18 cellular contexts compared by ENCODE assay signal in the genomic region with DNA sequence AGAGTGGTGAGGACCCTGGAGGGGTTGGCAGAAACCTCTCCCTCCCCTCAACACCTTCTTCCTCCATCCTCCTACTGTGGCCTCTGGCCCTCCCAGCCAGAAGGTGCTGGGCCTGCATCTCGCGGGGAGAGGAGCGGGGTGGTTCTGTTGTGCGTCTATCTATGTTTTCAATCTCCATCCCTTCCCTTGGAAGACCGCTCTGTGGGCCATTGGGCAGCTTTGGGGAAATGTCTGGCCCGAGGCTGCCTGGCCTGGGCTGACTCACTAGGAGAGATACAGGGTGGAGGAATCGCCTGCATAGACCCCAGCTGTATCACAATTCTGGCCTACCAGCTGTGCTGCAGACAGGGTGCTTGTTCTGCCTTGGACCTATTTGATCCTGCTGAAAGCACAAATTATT. TPM values are rescaled to one million over a fixed set of nuclear protein-coding genes. Genes with fewer than 3 reads are reported as not detected.
DNase-seq lines count a peak whose midpoint lies in the region; ATAC-seq and TF ChIP-seq lines count a peak whose summit lies in the region.
"Had no signal": no experiment of that assay in that cellular context is flagged by ENCODE, and none has a peak within 500 bp of the region (broad histone marks: within the 10 kb centered on the region; RNA-seq: fewer than 3 reads in every experiment).

No MANE protein-coding gene starts in this region.

- in situ Hi-C loops in KBM-7 (cut with MboI; ENCODE audit: low pct_unique_long_range_greater_than_20kb, low sequenced_read_pairs) = no loop called here

- H3K36me3 ChIP-seq in cardiac muscle cell (no peaks in the 10 kb centered on the region), skeletal muscle tissue (ENCODE audit: control insufficient read depth in 3 of 3, insufficient read depth in 3 of 3, low read length in 3 of 3) (no peaks in the 10 kb centered on the region)

- DNase-seq in cardiac muscle cell (ENCODE audit: low read depth in 1 of 2, low spot score in 1 of 2) (no peak), left cardiac atrium (no peak), RPMI7951 (ENCODE audit: low read depth) (peak; percentile 43), islet precursor cell (peak; percentile 78), KBM-7 (no peak), RWPE1 (ENCODE audit: low spot score) (no peak)
- DNase-seq: 8988T; C1 segment of cervical spinal cord; CD4-positive, CD25-positive, alpha-beta regulatory T cell; CD8-positive, alpha-beta memory T cell; COR-L47; DMS 273 treated with DMSO at 0.1 percent for 48 hours; DMS53; DND-41; EL had no signal

- H3K4me3 ChIP-seq in cardiac muscle cell (no peak overlapping the region), skeletal muscle tissue (ENCODE audit: low read length in 3 of 3) (no peak overlapping the region)
- H3K4me3 ChIP-seq: GM12878 had no signal

- H3K4me1 ChIP-seq in cardiac muscle cell (ENCODE audit: low read depth) = peaks cover 56% of the 10 kb centered on the region
- H3K4me1 ChIP-seq in skeletal muscle tissue (ENCODE audit: control insufficient read depth in 3 of 3, insufficient read depth in 3 of 3, low read length in 3 of 3) = peaks cover 77 to 86% (median 80%) of the 10 kb centered on the region in 3 donors

- TF ChIP-seq CTCF in cardiac muscle cell (IDR thresholded peaks at IDR 0.05; ENCODE audit: low read depth, low read length) (no peak), RWPE1 (conservative IDR thresholded peaks at IDR 0.05; ENCODE audit: low read depth) (no peak)

- POLR2A ChIA-PET in RWPE1 (lab: Yijun Ruan, JAX; ENCODE audit: low non-redundant PET) = no interaction called here

- intact Hi-C loops in left cardiac atrium (cut with DNase I) = loop anchor here in 1 of 2 donors (10.0 kb wide), 1 partner anchor 48 kb away; no protein-coding TSS in a partner anchor

- CTCF ChIA-PET in RWPE1 (lab: Yijun Ruan, JAX) = interaction anchor here (0.7 kb wide), 1 partner anchor 666 kb away, joined by 3 read pairs; no protein-coding TSS in a partner anchor

- H3K9me3 ChIP-seq in cardiac muscle cell (ENCODE audit: low read depth) = no peaks in the 10 kb centered on the region
- H3K9me3 ChIP-seq in skeletal muscle tissue (ENCODE audit: control insufficient read depth in 3 of 3, low read length in 3 of 3) = no peaks in the 10 kb centered on the region

- no peaks in the 10 kb centered on the region for H3K27me3 ChIP-seq in cardiac muscle cell
- no peaks in the 10 kb centered on the region for H3K27me3 ChIP-seq in skeletal muscle tissue (ENCODE audit: control insufficient read depth in 3 of 3, insufficient read depth in 3 of 3, low read length in 3 of 3)

- H3K9ac ChIP-seq in skeletal muscle tissue (ENCODE audit: low read depth in 1 of 3, low read length in 3 of 3) = peak overlapping the region in 2 of 3 donors; percentile 39 to 80

- H3K27ac ChIP-seq in cardiac muscle cell (peak overlapping the region; percentile 98), skeletal muscle tissue (ENCODE audit: low read depth, low read length) (no peak overlapping the region), RWPE1 (no peak overlapping the region)

- no peak for ATAC-seq in left cardiac atrium
- ATAC-seq in HG03095 (IDR thresholded peaks at IDR 0.05; ENCODE audit: unreplicated experiment) = no peak
- ATAC-seq: GM12878 had no signal

RNA-seq across cellular contexts. Expression of gene DAB2IP, which starts 48.4 kb away (rescaled TPM):
- total RNA-seq in cardiac muscle cell (105 TPM in 2 replicates), left cardiac atrium (10 to 100 TPM; 41.6 to 58.3 TPM), skeletal muscle tissue (12.5 TPM)
- 25.7 and 31.7 TPM in 2 replicates for polyA plus RNA-seq in cardiac muscle cell
- 3.1 and 3.8 TPM in 2 replicates for total RNA-seq in RPMI7951 (2014; rRNA removed; shearing (Covaris generic))
- total RNA-seq: CD4-positive, CD25-positive, alpha-beta regulatory T cell had no signal
- polyA plus RNA-seq: CD4-positive, CD25-positive, alpha-beta regulatory T cell had no signal

Comparison
In these comparisons a context has a peak if more than half of its experiments do, and no peak if none do; other contexts are left out.
1. DNase-seq: peak in RPMI7951 (single experiment) and islet precursor cell (single experiment); none in cardiac muscle cell (0 of 2), left cardiac atrium (single experiment), KBM-7 (single experiment) and RWPE1 (single experiment).